23 cellular contexts compared by ENCODE assay signal in genomic region chr5:12745537-12745936, GRCh38.
"Had no signal": no experiment of that assay in that cellular context is flagged by ENCODE, and none has a peak within 500 bp of the region (broad histone marks: within the 10 kb centered on the region; RNA-seq: fewer than 3 reads in every experiment).

No MANE protein-coding gene starts in this region.

- H3K4me3 Mint-ChIP-seq: mesothelial cell of epicardium, naive B cell had no signal

- H3K36me3 ChIP-seq: esophagus muscularis mucosa, gastroesophageal sphincter, heart left ventricle, left lung, lower lobe of right lung had no signal

- FAIRE-seq: colon, endothelial cell of umbilical vein, frontal cortex, islet of Langerhans, keratinocyte had no signal

- H3K4me2 ChIP-seq: hepatocyte had no signal

- H3K4me1 Mint-ChIP-seq: mesothelial cell of epicardium, naive B cell had no signal

- H3K4me1 ChIP-seq: esophagus muscularis mucosa, foreskin keratinocyte, gastroesophageal sphincter, heart left ventricle, left lung, lower lobe of right lung had no signal

- H3K36me3 Mint-ChIP-seq: mesothelial cell of epicardium, naive B cell had no signal

- H3K27ac ChIP-seq: coronary artery, dorsolateral prefrontal cortex, esophagus muscularis mucosa, foreskin keratinocyte, gastroesophageal sphincter, heart left ventricle, hepatocyte, left lung, lower lobe of right lung had no signal

- ATAC-seq: foreskin keratinocyte, gastroesophageal sphincter, heart left ventricle, left cardiac atrium, left lung, left ventricle myocardium superior, lower lobe of right lung, mucosa of descending colon had no signal

- H3K27me3 ChIP-seq: dorsolateral prefrontal cortex, esophagus muscularis mucosa, foreskin keratinocyte, gastroesophageal sphincter, heart left ventricle, hepatocyte, left lung had no signal

- H3K4me3 ChIP-seq: coronary artery, dorsolateral prefrontal cortex, esophagus muscularis mucosa, gastroesophageal sphincter, heart left ventricle, hepatocyte, left lung, lower lobe of right lung, mucosa of descending colon had no signal

- H3K9me3 Mint-ChIP-seq: mesothelial cell of epicardium had no signal

- H2AFZ ChIP-seq: hepatocyte had no signal

- H3K27ac Mint-ChIP-seq: mesothelial cell of epicardium, naive B cell had no signal

- H3K9me3 ChIP-seq: esophagus muscularis mucosa, gastroesophageal sphincter, heart left ventricle, lower lobe of right lung had no signal

- H3K27me3 Mint-ChIP-seq: naive B cell had no signal

- DNase-seq: dermis blood vessel endothelial cell; dorsolateral prefrontal cortex; effector CD4-positive, alpha-beta T cell; foreskin keratinocyte; heart left ventricle; hypothalamus; left cardiac atrium; left lung; left ventricle myocardium superior; lower lobe of right lung; mesenchymal stem cell; mucosa of descending colon; naive B cell had no signal
